10 cellular contexts compared by ENCODE assay signal in genomic region chr6:90179190-90180169, GRCh38.
A peak's percentile ranks its signal among the peaks of the same experiment; 100 is the strongest.
DNase-seq lines count a peak whose midpoint lies in the region; ATAC-seq, FAIRE-seq and TF ChIP-seq lines count a peak whose summit lies in the region.
"Had no signal": no experiment of that assay in that cellular context is flagged by ENCODE, and none has a peak within 500 bp of the region (broad histone marks: within the 10 kb centered on the region; RNA-seq: fewer than 3 reads in every experiment).

No MANE protein-coding gene starts in this region.

- H3K27me3 ChIP-seq in breast epithelium (no peaks in the 10 kb centered on the region), OCI-LY3 (ENCODE audit: low read depth, low read length) (peaks cover 45% of the 10 kb centered on the region), endothelial cell of umbilical vein (ENCODE audit: control insufficient read depth in 2 of 2, insufficient read depth in 2 of 2, low read length in 2 of 2) (peaks cover 9 to 11% of the 10 kb centered on the region in 2 experiments), thoracic aorta (replicated peaks; ENCODE audit: insufficient read depth) (no peaks in the 10 kb centered on the region)

- H3K4me1 ChIP-seq in breast epithelium (no peaks in the 10 kb centered on the region), OCI-LY3 (ENCODE audit: low read length) (peaks cover 37% of the 10 kb centered on the region), endothelial cell of umbilical vein (ENCODE audit: control insufficient read depth, extremely low read depth, insufficient read depth, low read length) (peaks cover under 1% of the 10 kb centered on the region), thoracic aorta (ENCODE audit: control insufficient read depth in 1 of 2, low read depth in 2 of 2) (peaks cover 5 to 51% of the 10 kb centered on the region in 2 donors)

- no peaks in the 10 kb centered on the region for H3K36me3 Mint-ChIP-seq in MCF 10A (ENCODE audit: insufficient read depth, unreplicated experiment)

- POLR2A ChIA-PET in MCF 10A (lab: Yijun Ruan, JAX) (interaction anchor here (0.6 to 0.8 kb wide), 3 partner anchors 53 to 141 kb away, joined by 3 read pairs; no protein-coding TSS in a partner anchor), endothelial cell of umbilical vein (lab: Charles Lee) (no interaction called here)

- no peak overlapping the region for H3K27ac Mint-ChIP-seq in MCF 10A (ENCODE audit: low read depth, unreplicated experiment)

- no peak overlapping the region for H3K4me2 ChIP-seq in OCI-LY3 (ENCODE audit: low read length)
- H3K4me2 ChIP-seq in endothelial cell of umbilical vein (ENCODE audit: insufficient read depth, low read length), result no peak overlapping the region

- H3K79me2 ChIP-seq in OCI-LY3 (ENCODE audit: low read length), result no peaks in the 10 kb centered on the region
- H3K79me2 ChIP-seq in endothelial cell of umbilical vein (ENCODE audit: control insufficient read depth, insufficient read depth, low read length), result no peaks in the 10 kb centered on the region

- no peaks in the 10 kb centered on the region for H3K9me3 ChIP-seq in breast epithelium
- H3K9me3 ChIP-seq in OCI-LY3 (ENCODE audit: insufficient read depth, low read length), result no peaks in the 10 kb centered on the region
- H3K9me3 ChIP-seq in endothelial cell of umbilical vein (replicated peaks; ENCODE audit: control insufficient read depth, insufficient read depth, low read length), result no peaks in the 10 kb centered on the region
- no peaks in the 10 kb centered on the region for H3K9me3 ChIP-seq in thoracic aorta

- H4K20me1 ChIP-seq in OCI-LY3 (ENCODE audit: insufficient read depth, low read length), result no peaks in the 10 kb centered on the region
- no peaks in the 10 kb centered on the region for H4K20me1 ChIP-seq in endothelial cell of umbilical vein (replicated peaks; ENCODE audit: control insufficient read depth, extremely low read depth, insufficient read depth, low read length)

- peak; percentile 31 for DNase-seq in MCF 10A (ENCODE audit: unreplicated experiment)
- DNase-seq in breast epithelium (ENCODE audit: low spot score in 2 of 2), result no peak
- no peak for DNase-seq in endothelial cell of umbilical vein (ENCODE audit: low read depth, low spot score)
- no peak for DNase-seq in thoracic aorta (ENCODE audit: low spot score)
- DNase-seq in activated T-cell treated with anti-CD3 and anti-CD28 coated beads, Interleukin-2, amount 50 U/mL, for 48 hours, result no peak
- no peak for DNase-seq in ecto neural progenitor cell (ENCODE audit: low spot score)
- DNase-seq: DMS79 treated with DMSO at 0.1 percent for 48 hours, NCI-H2227 treated with DMSO at 0.1 percent for 48 hours had no signal

- CTCF ChIA-PET in MCF 10A (lab: Yijun Ruan, JAX), result interaction anchor here (0.6 to 2.1 kb wide), 18 partner anchors 7 to 295 kb away, joined by 3 to 15 read pairs (median 4); no protein-coding TSS in a partner anchor
- CTCF ChIA-PET in endothelial cell of umbilical vein (lab: Charles Lee), result interaction anchor here (1.0 to 1.9 kb wide), 4 partner anchors 39 to 239 kb away, joined by 3 to 12 read pairs (median 6); no protein-coding TSS in a partner anchor

- H3K4me1 Mint-ChIP-seq in MCF 10A (ENCODE audit: insufficient read depth, unreplicated experiment), result peaks cover 24% of the 10 kb centered on the region

- ATAC-seq in thoracic aorta (ENCODE audit: insufficient number of reproducible peaks, low FRiP score, low read depth), result no peak
- ATAC-seq in GM21447 (IDR thresholded peaks at IDR 0.05; ENCODE audit: unreplicated experiment), result no peak

- peak; percentile 61 for FAIRE-seq in endothelial cell of umbilical vein (lab: Jason Lieb, UNC)

- dilution Hi-C loops in endothelial cell of umbilical vein (cut with MboI; ENCODE audit: extremely low pct_ligation_motif_present, low sequenced_read_pairs), result no loop called here

- no peaks in the 10 kb centered on the region for H3K9me1 ChIP-seq in endothelial cell of umbilical vein (replicated peaks; ENCODE audit: control insufficient read depth, extremely low read depth, insufficient read depth, low read length)

- H3K9me3 Mint-ChIP-seq in MCF 10A (ENCODE audit: unreplicated experiment), result no peaks in the 10 kb centered on the region

- H3K27me3 Mint-ChIP-seq in MCF 10A (ENCODE audit: insufficient read depth, unreplicated experiment), result no peaks in the 10 kb centered on the region

- H2AFZ ChIP-seq in OCI-LY3 (ENCODE audit: low read depth, low read length) (no peak overlapping the region), endothelial cell of umbilical vein (ENCODE audit: low read depth, low read length) (no peak overlapping the region)

- H3K36me3 ChIP-seq in breast epithelium (no peaks in the 10 kb centered on the region), OCI-LY3 (replicated peaks; ENCODE audit: low read depth, low read length) (no peaks in the 10 kb centered on the region), endothelial cell of umbilical vein (ENCODE audit: control insufficient read depth in 2 of 2, extremely low read depth in 1 of 2, insufficient read depth in 2 of 2, low read length in 2 of 2) (no peaks in the 10 kb centered on the region), thoracic aorta (no peaks in the 10 kb centered on the region)

- no peak overlapping the region for H3K4me3 Mint-ChIP-seq in MCF 10A (ENCODE audit: unreplicated experiment)

- no peak overlapping the region for H3K9ac ChIP-seq in OCI-LY3 (ENCODE audit: low read length)
- H3K9ac ChIP-seq in endothelial cell of umbilical vein (replicated peaks; ENCODE audit: extremely low read depth, insufficient read depth, low read length), result no peak overlapping the region

- BruUV-seq in MCF 10A (replicated peaks; lab: Mats Ljungman, UMichigan) (no TSS peak), endothelial cell of umbilical vein (replicated peaks; lab: Mats Ljungman, UMichigan) (no TSS peak)

- H3K27ac ChIP-seq in breast epithelium, result no peak overlapping the region
- H3K27ac ChIP-seq in OCI-LY3 (ENCODE audit: low read length), result no peak overlapping the region
- no peak overlapping the region for H3K27ac ChIP-seq in endothelial cell of umbilical vein (ENCODE audit: insufficient read depth, low read depth, low read length)
- H3K27ac ChIP-seq in thoracic aorta, result no peak overlapping the region

- intact Hi-C loops in MCF 10A (cut with micrococcal nuclease) (loop anchor here (2.0 to 5.0 kb wide), 2 partner anchors 92 to 209 kb away; no protein-coding TSS in a partner anchor), breast epithelium (cut with DNase I; ENCODE audit: low total_unique reads) (no loop called here), endothelial cell of umbilical vein (cut with micrococcal nuclease) (loop anchor here (1.0 to 10.0 kb wide), 3 partner anchors 209 to 295 kb away; no protein-coding TSS in a partner anchor)

- TF ChIP-seq CTCF in MCF 10A (IDR thresholded peaks at IDR 0.05; ENCODE audit: unreplicated experiment), result peak; percentile 32
- no peak for TF ChIP-seq CTCF in breast epithelium (IDR thresholded peaks at IDR 0.05)
- TF ChIP-seq CTCF in OCI-LY3 (IDR thresholded peaks at IDR 0.05; ENCODE audit: low read depth, low read length), result peak; percentile 48
- peak; percentile 22 to 23 for TF ChIP-seq CTCF in endothelial cell of umbilical vein (IDR thresholded peaks at IDR 0.05; ENCODE audit: extremely low read depth in 1 of 2, insufficient read depth in 1 of 2, low read depth in 1 of 2, low read length in 2 of 2)
- TF ChIP-seq CTCF in thoracic aorta (IDR thresholded peaks at IDR 0.05), result peak; percentile 35

- H3K4me3 ChIP-seq in breast epithelium, result no peak overlapping the region
- H3K4me3 ChIP-seq in OCI-LY3 (ENCODE audit: low read length), result no peak overlapping the region
- no peak overlapping the region for H3K4me3 ChIP-seq in endothelial cell of umbilical vein (replicated peaks in 1 of 3; ENCODE audit: insufficient read depth in 1 of 3, low read depth in 1 of 3, low read length in 3 of 3)
- no peak overlapping the region for H3K4me3 ChIP-seq in thoracic aorta

- no peak for TF ChIP-seq POLR2A in breast epithelium (IDR thresholded peaks at IDR 0.05)
- TF ChIP-seq POLR2A in endothelial cell of umbilical vein (IDR thresholded peaks at IDR 0.05; ENCODE audit: low read depth, low read length), result no peak

TF ChIP-seq in endothelial cell of umbilical vein, 7 proteins besides CTCF, POLR2A, EP300 and RAD21:
- TF ChIP-seq, protein P1, sequence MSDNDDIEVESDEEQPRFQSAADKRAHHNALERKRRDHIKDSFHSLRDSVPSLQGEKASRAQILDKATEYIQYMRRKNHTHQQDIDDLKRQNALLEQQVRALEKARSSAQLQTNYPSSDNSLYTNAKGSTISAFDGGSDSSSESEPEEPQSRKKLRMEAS (IDR thresholded peaks at IDR 0.05; ENCODE audit: insufficient read depth, insufficient read length), result no peak
- TF ChIP-seq MYC (IDR thresholded peaks at IDR 0.05; ENCODE audit: low read depth, low read length), result no peak

Comparison
In these comparisons a context has a peak if more than half of its experiments do, and no peak if none do; other contexts are left out.
1. CTCF ChIP-seq: peak in MCF 10A (single experiment), OCI-LY3 (single experiment), endothelial cell of umbilical vein (2 of 2) and thoracic aorta (single experiment); none in breast epithelium (0 of 3).